Comparison of ENCODE assay signal across 13 cellular contexts in genomic region chr4:177315767-177316490, GRCh38. TPM values are rescaled to one million over a fixed set of nuclear protein-coding genes. Genes with fewer than 3 reads are reported as not detected.
DNase-seq lines count a peak whose midpoint lies in the region; ATAC-seq and TF ChIP-seq lines count a peak whose summit lies in the region.
"Had no signal": no experiment of that assay in that cellular context is flagged by ENCODE, and none has a peak within 500 bp of the region (broad histone marks: within the 10 kb centered on the region; RNA-seq: fewer than 3 reads in every experiment).

No MANE protein-coding gene starts in this region.

- ATAC-seq in GM18861 (IDR thresholded peaks at IDR 0.05; ENCODE audit: unreplicated experiment) (peak; percentile 47), HG03432 (IDR thresholded peaks at IDR 0.05; ENCODE audit: unreplicated experiment) (peak; percentile 43), GM19035 (IDR thresholded peaks at IDR 0.05; ENCODE audit: unreplicated experiment) (no peak)
- ATAC-seq: heart right ventricle had no signal

- H3K9me3 ChIP-seq in endocrine pancreas (ENCODE audit: control insufficient read depth, low read length): no peaks in the 10 kb centered on the region
- H3K9me3 ChIP-seq: heart right ventricle, Peyer's patch, tibial artery had no signal

- H3K4me1 ChIP-seq in endocrine pancreas (ENCODE audit: control insufficient read depth, insufficient read depth, low read length): no peaks in the 10 kb centered on the region
- H3K4me1 ChIP-seq: Peyer's patch, tibial artery had no signal

- CTCF ChIA-PET in AG04449 (lab: Yijun Ruan, JAX): no interaction called here

- no peak overlapping the region for H3K9ac ChIP-seq in endocrine pancreas (ENCODE audit: control insufficient read depth, insufficient read depth, low read length)

- 0 out of 2 replicates have a peak overlapping the region, but pooled peaks have one; percentile 2 for H3K4me3 ChIP-seq in AG04449 (ENCODE audit: low read depth, low read length)
- peak overlapping the region; percentile 14 for H3K4me3 ChIP-seq in endocrine pancreas (ENCODE audit: control insufficient read depth, insufficient read depth, low read length)
- H3K4me3 ChIP-seq: tibial artery had no signal

- no peaks in the 10 kb centered on the region for H3K36me3 ChIP-seq in endocrine pancreas (ENCODE audit: control insufficient read depth, insufficient read depth, low read length)
- H3K36me3 ChIP-seq: heart right ventricle, Peyer's patch, tibial artery had no signal

- TF ChIP-seq CTCF in AG04449 (IDR thresholded peaks at IDR 0.05; ENCODE audit: insufficient read depth, low read length, missing control alignments): no peak

- H3K27me3 ChIP-seq in endocrine pancreas (ENCODE audit: control insufficient read depth, insufficient read depth, low read length): no peaks in the 10 kb centered on the region
- H3K27me3 ChIP-seq: heart right ventricle, Peyer's patch, tibial artery had no signal

- DNase-seq in AG04449 (ENCODE audit: low read depth, low spot score) (no peak), H4 (ENCODE audit: low spot score) (no peak), NCI-H446 treated with DMSO at 0.1 percent for 48 hours (lab: John Stamatoyannopoulos, UW) (no peak), anterior cingulate cortex (lab: John Stamatoyannopoulos, UW) (no peak)
- DNase-seq: heart right ventricle; NCI-H1092; Peyer's patch; stimulated activated CD4-positive, alpha-beta T cell treated with anti-CD3 and anti-CD28 coated beads, Interleukin-4, amount 100 ng/mL, for 1 hour; tibial artery had no signal

- POLR2A ChIA-PET in AG04449 (lab: Yijun Ruan, JAX): no interaction called here

RNA-seq across cellular contexts. Expression of gene NEIL3, which starts 6.3 kb away (rescaled TPM):
- total RNA-seq in H4 (2014; rRNA removed; shearing (Covaris generic)): 21.1 and 23.8 TPM in 2 replicates
